Comparison of ENCODE assay signal across 1 cellular context in the genomic region with DNA sequence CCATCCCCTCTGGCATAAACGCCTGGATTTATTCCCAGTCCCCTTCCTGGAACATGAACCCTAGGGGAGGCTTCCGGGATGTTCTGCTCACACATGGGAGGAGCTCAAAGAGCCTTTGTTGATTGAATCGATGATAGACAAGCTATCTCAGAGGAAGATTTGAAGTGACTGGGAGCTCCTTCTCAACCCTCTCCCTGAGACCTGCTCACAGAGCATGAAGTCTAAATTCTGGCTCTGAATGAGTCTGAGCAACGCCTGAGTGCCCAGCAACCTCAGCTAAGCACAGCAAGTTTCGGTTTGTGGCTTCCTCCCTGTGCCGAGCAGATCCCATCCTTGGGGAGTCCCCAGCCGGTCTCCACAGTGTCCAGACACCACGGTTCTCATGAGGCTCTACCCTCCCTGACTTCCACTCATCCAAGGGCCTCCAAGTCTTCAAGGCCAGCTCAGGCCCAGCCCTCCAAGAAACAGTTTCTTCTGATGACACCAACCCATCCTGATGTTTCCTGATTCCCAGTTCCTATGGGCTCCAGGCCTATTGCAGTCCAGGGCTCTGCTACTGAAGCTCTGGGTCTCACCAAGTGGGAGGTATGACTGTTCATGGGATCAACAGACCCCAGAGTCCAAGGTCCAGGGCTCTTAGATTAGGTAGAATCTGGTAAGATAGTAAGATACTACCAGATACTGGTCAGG.
TF ChIP-seq lines count a peak whose summit lies in the region.

No MANE protein-coding gene starts in this region.

TF ChIP-seq in HepG2, 621 proteins besides CTCF, POLR2A, EP300 and RAD21 (continued from another document):
- TF ChIP-seq RARG (CRISPR knock-in tag; IDR thresholded peaks at IDR 0.05; ENCODE audit: low read depth) (no peak), JARID2 (CRISPR knock-in tag; IDR thresholded peaks at IDR 0.05; ENCODE audit: insufficient replicate concordance) (no peak), HNRNPH1 (optimal IDR thresholded peaks at IDR 0.05; ENCODE audit: low read depth, low read length) (no peak), ERF (CRISPR knock-in tag; IDR thresholded peaks at IDR 0.05) (peak; percentile 25; the same call in 1 of the 2 replicates), ELF1 (CRISPR knock-in tag; IDR thresholded peaks at IDR 0.05) (peak; percentile 74), ZNF337 (CRISPR knock-in tag; IDR thresholded peaks at IDR 0.05; ENCODE audit: borderline replicate concordance, low read depth) (no peak), ZNF850 (CRISPR knock-in tag; conservative IDR thresholded peaks at IDR 0.05) (no peak), POLR2G (IDR thresholded peaks at IDR 0.05; ENCODE audit: low read depth, low read length) (no peak), SP5 (CRISPR knock-in tag; IDR thresholded peaks at IDR 0.05; ENCODE audit: borderline replicate concordance, low read depth) (no peak; the same call in 1 of the 2 replicates), ZFX (CRISPR knock-in tag; IDR thresholded peaks at IDR 0.05; ENCODE audit: low read depth) (peak; percentile 16; the same call in 1 of the 2 replicates), TEAD3 (CRISPR knock-in tag; optimal IDR thresholded peaks at IDR 0.05; ENCODE audit: borderline replicate concordance) (no peak), ZNF510 (CRISPR knock-in tag; IDR thresholded peaks at IDR 0.05; ENCODE audit: low read depth) (no peak), ELF3 (CRISPR knock-in tag; IDR thresholded peaks at IDR 0.05) (peak; percentile 63), CEBPG (CRISPR knock-in tag; IDR thresholded peaks at IDR 0.05) (no peak), ZSCAN31 (CRISPR knock-in tag; IDR thresholded peaks at IDR 0.05; ENCODE audit: low read depth) (no peak), CREM (IDR thresholded peaks at IDR 0.05) (no peak), CREM (CRISPR knock-in tag; IDR thresholded peaks at IDR 0.05) (no peak), KDM2A (CRISPR knock-in tag; IDR thresholded peaks at IDR 0.05; ENCODE audit: borderline replicate concordance, low read depth) (no peak), IRF2 (CRISPR knock-in tag; IDR thresholded peaks at IDR 0.05) (no peak), FOXA3 (CRISPR knock-in tag; IDR thresholded peaks at IDR 0.05) (no peak), SAP130 (CRISPR knock-in tag; IDR thresholded peaks at IDR 0.05; ENCODE audit: low read depth) (peak; percentile 27; the same call in 1 of the 2 replicates)
- TF ChIP-seq, protein P1, sequence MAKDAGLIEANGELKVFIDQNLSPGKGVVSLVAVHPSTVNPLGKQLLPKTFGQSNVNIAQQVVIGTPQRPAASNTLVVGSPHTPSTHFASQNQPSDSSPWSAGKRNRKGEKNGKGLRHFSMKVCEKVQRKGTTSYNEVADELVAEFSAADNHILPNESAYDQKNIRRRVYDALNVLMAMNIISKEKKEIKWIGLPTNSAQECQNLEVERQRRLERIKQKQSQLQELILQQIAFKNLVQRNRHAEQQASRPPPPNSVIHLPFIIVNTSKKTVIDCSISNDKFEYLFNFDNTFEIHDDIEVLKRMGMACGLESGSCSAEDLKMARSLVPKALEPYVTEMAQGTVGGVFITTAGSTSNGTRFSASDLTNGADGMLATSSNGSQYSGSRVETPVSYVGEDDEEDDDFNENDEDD (CRISPR knock-in tag; IDR thresholded peaks at IDR 0.05; ENCODE audit: borderline replicate concordance), result no peak
- TF ChIP-seq, protein P2, sequence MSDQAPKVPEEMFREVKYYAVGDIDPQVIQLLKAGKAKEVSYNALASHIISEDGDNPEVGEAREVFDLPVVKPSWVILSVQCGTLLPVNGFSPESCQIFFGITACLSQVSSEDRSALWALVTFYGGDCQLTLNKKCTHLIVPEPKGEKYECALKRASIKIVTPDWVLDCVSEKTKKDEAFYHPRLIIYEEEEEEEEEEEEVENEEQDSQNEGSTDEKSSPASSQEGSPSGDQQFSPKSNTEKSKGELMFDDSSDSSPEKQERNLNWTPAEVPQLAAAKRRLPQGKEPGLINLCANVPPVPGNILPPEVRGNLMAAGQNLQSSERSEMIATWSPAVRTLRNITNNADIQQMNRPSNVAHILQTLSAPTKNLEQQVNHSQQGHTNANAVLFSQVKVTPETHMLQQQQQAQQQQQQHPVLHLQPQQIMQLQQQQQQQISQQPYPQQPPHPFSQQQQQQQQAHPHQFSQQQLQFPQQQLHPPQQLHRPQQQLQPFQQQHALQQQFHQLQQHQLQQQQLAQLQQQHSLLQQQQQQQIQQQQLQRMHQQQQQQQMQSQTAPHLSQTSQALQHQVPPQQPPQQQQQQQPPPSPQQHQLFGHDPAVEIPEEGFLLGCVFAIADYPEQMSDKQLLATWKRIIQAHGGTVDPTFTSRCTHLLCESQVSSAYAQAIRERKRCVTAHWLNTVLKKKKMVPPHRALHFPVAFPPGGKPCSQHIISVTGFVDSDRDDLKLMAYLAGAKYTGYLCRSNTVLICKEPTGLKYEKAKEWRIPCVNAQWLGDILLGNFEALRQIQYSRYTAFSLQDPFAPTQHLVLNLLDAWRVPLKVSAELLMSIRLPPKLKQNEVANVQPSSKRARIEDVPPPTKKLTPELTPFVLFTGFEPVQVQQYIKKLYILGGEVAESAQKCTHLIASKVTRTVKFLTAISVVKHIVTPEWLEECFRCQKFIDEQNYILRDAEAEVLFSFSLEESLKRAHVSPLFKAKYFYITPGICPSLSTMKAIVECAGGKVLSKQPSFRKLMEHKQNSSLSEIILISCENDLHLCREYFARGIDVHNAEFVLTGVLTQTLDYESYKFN (CRISPR knock-in tag; conservative IDR thresholded peaks at IDR 0.05), result no peak
- TF ChIP-seq, protein P3, sequence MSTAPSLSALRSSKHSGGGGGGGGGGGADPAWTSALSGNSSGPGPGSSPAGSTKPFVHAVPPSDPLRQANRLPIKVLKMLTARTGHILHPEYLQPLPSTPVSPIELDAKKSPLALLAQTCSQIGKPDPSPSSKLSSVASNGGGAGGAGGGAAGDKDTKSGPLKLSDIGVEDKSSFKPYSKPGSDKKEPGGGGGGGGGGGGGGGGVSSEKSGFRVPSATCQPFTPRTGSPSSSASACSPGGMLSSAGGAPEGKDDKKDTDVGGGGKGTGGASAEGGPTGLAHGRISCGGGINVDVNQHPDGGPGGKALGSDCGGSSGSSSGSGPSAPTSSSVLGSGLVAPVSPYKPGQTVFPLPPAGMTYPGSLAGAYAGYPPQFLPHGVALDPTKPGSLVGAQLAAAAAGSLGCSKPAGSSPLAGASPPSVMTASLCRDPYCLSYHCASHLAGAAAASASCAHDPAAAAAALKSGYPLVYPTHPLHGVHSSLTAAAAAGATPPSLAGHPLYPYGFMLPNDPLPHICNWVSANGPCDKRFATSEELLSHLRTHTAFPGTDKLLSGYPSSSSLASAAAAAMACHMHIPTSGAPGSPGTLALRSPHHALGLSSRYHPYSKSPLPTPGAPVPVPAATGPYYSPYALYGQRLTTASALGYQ (CRISPR knock-in tag; IDR thresholded peaks at IDR 0.05), result no peak
- TF ChIP-seq, protein P4, sequence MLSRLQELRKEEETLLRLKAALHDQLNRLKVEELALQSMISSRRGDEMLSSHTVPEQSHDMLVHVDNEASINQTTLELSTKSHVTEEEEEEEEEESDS (CRISPR knock-in tag; IDR thresholded peaks at IDR 0.05; ENCODE audit: borderline replicate concordance), result no peak
- TF ChIP-seq, protein P5, sequence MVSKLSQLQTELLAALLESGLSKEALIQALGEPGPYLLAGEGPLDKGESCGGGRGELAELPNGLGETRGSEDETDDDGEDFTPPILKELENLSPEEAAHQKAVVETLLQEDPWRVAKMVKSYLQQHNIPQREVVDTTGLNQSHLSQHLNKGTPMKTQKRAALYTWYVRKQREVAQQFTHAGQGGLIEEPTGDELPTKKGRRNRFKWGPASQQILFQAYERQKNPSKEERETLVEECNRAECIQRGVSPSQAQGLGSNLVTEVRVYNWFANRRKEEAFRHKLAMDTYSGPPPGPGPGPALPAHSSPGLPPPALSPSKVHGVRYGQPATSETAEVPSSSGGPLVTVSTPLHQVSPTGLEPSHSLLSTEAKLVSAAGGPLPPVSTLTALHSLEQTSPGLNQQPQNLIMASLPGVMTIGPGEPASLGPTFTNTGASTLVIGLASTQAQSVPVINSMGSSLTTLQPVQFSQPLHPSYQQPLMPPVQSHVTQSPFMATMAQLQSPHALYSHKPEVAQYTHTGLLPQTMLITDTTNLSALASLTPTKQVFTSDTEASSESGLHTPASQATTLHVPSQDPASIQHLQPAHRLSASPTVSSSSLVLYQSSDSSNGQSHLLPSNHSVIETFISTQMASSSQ (IDR thresholded peaks at IDR 0.05; ENCODE audit: low read depth), result no peak
- TF ChIP-seq, protein P5 (CRISPR knock-in tag; IDR thresholded peaks at IDR 0.05; ENCODE audit: borderline replicate concordance), result no peak
- TF ChIP-seq, protein P6, sequence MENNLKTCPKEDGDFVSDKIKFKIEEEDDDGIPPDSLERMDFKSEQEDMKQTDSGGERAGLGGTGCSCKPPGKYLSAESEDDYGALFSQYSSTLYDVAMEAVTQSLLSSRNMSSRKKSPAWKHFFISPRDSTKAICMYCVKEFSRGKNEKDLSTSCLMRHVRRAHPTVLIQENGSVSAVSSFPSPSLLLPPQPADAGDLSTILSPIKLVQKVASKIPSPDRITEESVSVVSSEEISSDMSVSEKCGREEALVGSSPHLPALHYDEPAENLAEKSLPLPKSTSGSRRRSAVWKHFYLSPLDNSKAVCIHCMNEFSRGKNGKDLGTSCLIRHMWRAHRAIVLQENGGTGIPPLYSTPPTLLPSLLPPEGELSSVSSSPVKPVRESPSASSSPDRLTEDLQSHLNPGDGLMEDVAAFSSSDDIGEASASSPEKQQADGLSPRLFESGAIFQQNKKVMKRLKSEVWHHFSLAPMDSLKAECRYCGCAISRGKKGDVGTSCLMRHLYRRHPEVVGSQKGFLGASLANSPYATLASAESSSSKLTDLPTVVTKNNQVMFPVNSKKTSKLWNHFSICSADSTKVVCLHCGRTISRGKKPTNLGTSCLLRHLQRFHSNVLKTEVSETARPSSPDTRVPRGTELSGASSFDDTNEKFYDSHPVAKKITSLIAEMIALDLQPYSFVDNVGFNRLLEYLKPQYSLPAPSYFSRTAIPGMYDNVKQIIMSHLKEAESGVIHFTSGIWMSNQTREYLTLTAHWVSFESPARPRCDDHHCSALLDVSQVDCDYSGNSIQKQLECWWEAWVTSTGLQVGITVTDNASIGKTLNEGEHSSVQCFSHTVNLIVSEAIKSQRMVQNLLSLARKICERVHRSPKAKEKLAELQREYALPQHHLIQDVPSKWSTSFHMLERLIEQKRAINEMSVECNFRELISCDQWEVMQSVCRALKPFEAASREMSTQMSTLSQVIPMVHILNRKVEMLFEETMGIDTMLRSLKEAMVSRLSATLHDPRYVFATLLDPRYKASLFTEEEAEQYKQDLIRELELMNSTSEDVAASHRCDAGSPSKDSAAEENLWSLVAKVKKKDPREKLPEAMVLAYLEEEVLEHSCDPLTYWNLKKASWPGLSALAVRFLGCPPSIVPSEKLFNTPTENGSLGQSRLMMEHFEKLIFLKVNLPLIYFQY (CRISPR knock-in tag; IDR thresholded peaks at IDR 0.05; ENCODE audit: borderline replicate concordance), result no peak
- TF ChIP-seq, protein P7, sequence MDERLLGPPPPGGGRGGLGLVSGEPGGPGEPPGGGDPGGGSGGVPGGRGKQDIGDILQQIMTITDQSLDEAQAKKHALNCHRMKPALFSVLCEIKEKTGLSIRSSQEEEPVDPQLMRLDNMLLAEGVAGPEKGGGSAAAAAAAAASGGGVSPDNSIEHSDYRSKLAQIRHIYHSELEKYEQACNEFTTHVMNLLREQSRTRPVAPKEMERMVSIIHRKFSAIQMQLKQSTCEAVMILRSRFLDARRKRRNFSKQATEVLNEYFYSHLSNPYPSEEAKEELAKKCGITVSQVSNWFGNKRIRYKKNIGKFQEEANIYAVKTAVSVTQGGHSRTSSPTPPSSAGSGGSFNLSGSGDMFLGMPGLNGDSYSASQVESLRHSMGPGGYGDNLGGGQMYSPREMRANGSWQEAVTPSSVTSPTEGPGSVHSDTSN (CRISPR knock-in tag; IDR thresholded peaks at IDR 0.05), result no peak
- TF ChIP-seq, protein P8, sequence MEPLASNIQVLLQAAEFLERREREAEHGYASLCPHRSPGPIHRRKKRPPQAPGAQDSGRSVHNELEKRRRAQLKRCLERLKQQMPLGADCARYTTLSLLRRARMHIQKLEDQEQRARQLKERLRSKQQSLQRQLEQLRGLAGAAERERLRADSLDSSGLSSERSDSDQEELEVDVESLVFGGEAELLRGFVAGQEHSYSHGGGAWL (CRISPR knock-in tag; IDR thresholded peaks at IDR 0.05), result no peak
